In genomic region chr9:114271556-114272510, GRCh38 we compare ENCODE assay signal across 9 cellular contexts. TPM values are rescaled to one million over a fixed set of nuclear protein-coding genes. Genes with fewer than 3 reads are reported as not detected.
DNase-seq lines count a peak whose midpoint lies in the region; ATAC-seq and TF ChIP-seq lines count a peak whose summit lies in the region.
"Had no signal": no experiment of that assay in that cellular context is flagged by ENCODE, and none has a peak within 500 bp of the region (broad histone marks: within the 10 kb centered on the region; RNA-seq: fewer than 3 reads in every experiment).

No MANE protein-coding gene starts in this region.

- H3K4me3 Mint-ChIP-seq in activated CD4-positive, alpha-beta T cell treated with anti-CD3 and anti-CD28 coated beads, Interleukin-2, amount 10 ng/mL, durations not matched to agents 24 days and 14 days, result no peak overlapping the region

- no peaks in the 10 kb centered on the region for H3K9me3 ChIP-seq in tibial nerve

- H3K27ac ChIP-seq in VCaP (no peak overlapping the region), tibial nerve (no peak overlapping the region)

- no peak overlapping the region for H3K27ac Mint-ChIP-seq in activated CD4-positive, alpha-beta T cell treated with anti-CD3 and anti-CD28 coated beads, Interleukin-2, amount 10 ng/mL, durations not matched to agents 24 days and 14 days

- no peaks in the 10 kb centered on the region for H3K4me1 ChIP-seq in tibial nerve

- intact Hi-C loops in activated CD4-positive, alpha-beta T cell treated with anti-CD3 and anti-CD28 coated beads, Interleukin-2, amount 10 ng/mL, durations not matched to agents 24 days and 14 days (cut with micrococcal nuclease), result loop anchor here (1.0 kb wide), 1 partner anchor 117 kb away; the partner anchor contains the start of gene COL27A1

- TF ChIP-seq POLR2A in tibial nerve (IDR thresholded peaks at IDR 0.05), result no peak

- no peaks in the 10 kb centered on the region for H3K4me1 Mint-ChIP-seq in activated CD4-positive, alpha-beta T cell treated with anti-CD3 and anti-CD28 coated beads, Interleukin-2, amount 10 ng/mL, durations not matched to agents 24 days and 14 days

- 60 to 62% methylated on average over 18 of the region's 18 CpGs for WGBS in tibial nerve, 2 donors

- TF ChIP-seq CTCF in VCaP (conservative IDR thresholded peaks at IDR 0.05) (peak; percentile 36), tibial nerve (IDR thresholded peaks at IDR 0.05) (peak in 4 of 5 experiments; percentile 36 to 64 (median 43))

- no peak for TF ChIP-seq EP300 in tibial nerve (IDR thresholded peaks at IDR 0.05)

- no peaks in the 10 kb centered on the region for H3K36me3 Mint-ChIP-seq in activated CD4-positive, alpha-beta T cell treated with anti-CD3 and anti-CD28 coated beads, Interleukin-2, amount 10 ng/mL, durations not matched to agents 24 days and 14 days (ENCODE audit: low read depth)

- peaks cover 0 to 64% (median 0%) of the 10 kb centered on the region in 3 donors for H3K36me3 ChIP-seq in tibial nerve

- ATAC-seq in GM18907 (IDR thresholded peaks at IDR 0.05; ENCODE audit: unreplicated experiment) (no peak), HG02588 (IDR thresholded peaks at IDR 0.05; ENCODE audit: unreplicated experiment) (no peak)

- DNase-seq in activated CD4-positive, alpha-beta T cell treated with anti-CD3 and anti-CD28 coated beads, Interleukin-2, amount 10 ng/mL, durations not matched to agents 24 days and 14 days, result peak; percentile 76
- DNase-seq in activated CD4-positive, alpha-beta T cell treated with anti-CD3 and anti-CD28 coated beads for 1 hour, result no peak
- DNase-seq in hepatic stellate cell (ENCODE audit: low spot score) (peak; percentile 54), tibial nerve (ENCODE audit: low spot score in 2 of 2) (peak; percentile 31 to 58), MV-4-11 (lab: John Stamatoyannopoulos, UW) (no peak)

- H3K4me3 ChIP-seq in tibial nerve, result no peak overlapping the region

- no peaks in the 10 kb centered on the region for H3K9me3 Mint-ChIP-seq in activated CD4-positive, alpha-beta T cell treated with anti-CD3 and anti-CD28 coated beads, Interleukin-2, amount 10 ng/mL, durations not matched to agents 24 days and 14 days

- H3K27me3 ChIP-seq in tibial nerve, result no peaks in the 10 kb centered on the region

- H3K27me3 Mint-ChIP-seq in activated CD4-positive, alpha-beta T cell treated with anti-CD3 and anti-CD28 coated beads, Interleukin-2, amount 10 ng/mL, durations not matched to agents 24 days and 14 days, result no peaks in the 10 kb centered on the region

RNA-seq across cellular contexts. Expression of gene ORM1, which starts 51.1 kb away (rescaled TPM):
- total RNA-seq in activated CD4-positive, alpha-beta T cell treated with anti-CD3 and anti-CD28 coated beads, Interleukin-2, amount 10 ng/mL, durations not matched to agents 24 days and 14 days, result not detected in 2 replicates
- total RNA-seq in tibial nerve, result not detected
- total RNA-seq: glomerular endothelial cell had no signal

RNA-seq across cellular contexts. Expression of gene ORM2, which starts 57.8 kb away (rescaled TPM):
- not detected in 2 replicates for total RNA-seq in activated CD4-positive, alpha-beta T cell treated with anti-CD3 and anti-CD28 coated beads, Interleukin-2, amount 10 ng/mL, durations not matched to agents 24 days and 14 days
- total RNA-seq in tibial nerve, result not detected
- total RNA-seq: glomerular endothelial cell had no signal

Comparison
In these comparisons a context has a peak if more than half of its experiments do, and no peak if none do; other contexts are left out.
1. DNase-seq: peak in activated CD4-positive, alpha-beta T cell treated with anti-CD3 and anti-CD28 coated beads, Interleukin-2, amount 10 ng/mL, durations not matched to agents 24 days and 14 days (single experiment), hepatic stellate cell (single experiment) and tibial nerve (2 of 2); none in activated CD4-positive, alpha-beta T cell treated with anti-CD3 and anti-CD28 coated beads for 1 hour (single experiment) and MV-4-11 (single experiment).